20 cellular contexts compared by ENCODE assay signal in the genomic region with DNA sequence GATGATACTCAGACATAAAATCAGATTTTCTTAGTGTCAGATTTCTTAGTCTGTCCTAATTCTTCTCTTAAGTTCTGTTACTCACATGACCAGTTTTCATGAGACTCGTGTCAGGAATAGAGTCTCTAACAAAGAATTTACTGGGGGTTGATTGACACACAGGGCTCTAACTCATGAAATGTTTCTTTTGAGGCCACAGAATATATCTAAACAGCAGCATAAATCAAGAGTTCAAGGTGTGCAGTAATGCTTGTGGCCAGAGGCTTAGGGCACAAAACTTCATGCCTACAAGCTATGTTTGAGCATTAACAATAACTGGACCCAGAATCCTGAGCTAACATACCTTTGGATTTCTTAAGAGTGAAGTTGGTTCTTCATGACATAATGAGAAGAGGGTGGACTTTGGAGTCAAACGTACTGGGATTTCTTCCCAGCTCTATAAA.
DNase-seq lines count a peak whose midpoint lies in the region; ATAC-seq, FAIRE-seq and TF ChIP-seq lines count a peak whose summit lies in the region.
"Had no signal": no experiment of that assay in that cellular context is flagged by ENCODE, and none has a peak within 500 bp of the region (broad histone marks: within the 10 kb centered on the region; RNA-seq: fewer than 3 reads in every experiment).

No MANE protein-coding gene starts in this region.

- H3K4me1 Mint-ChIP-seq in Caco-2 (ENCODE audit: low read depth, unreplicated experiment) (peaks cover 9% of the 10 kb centered on the region), nephron (peaks cover 49% of the 10 kb centered on the region)

- peaks cover 21% of the 10 kb centered on the region for H3K4me1 ChIP-seq in Caco-2
- no peaks in the 10 kb centered on the region for H3K4me1 ChIP-seq in upper lobe of right lung
- H3K4me1 ChIP-seq: HAP-1 had no signal

- H3K27me3 ChIP-seq in Caco-2 (replicated peaks; ENCODE audit: control insufficient read depth, insufficient read depth, low read length): no peaks in the 10 kb centered on the region
- no peaks in the 10 kb centered on the region for H3K27me3 ChIP-seq in upper lobe of right lung

- POLR2A ChIA-PET in Caco-2 (lab: Charles Lee): no interaction called here

- no peak overlapping the region for H3K27ac ChIP-seq in upper lobe of right lung
- H3K27ac ChIP-seq: GM23248, HL-60, RWPE1 had no signal

- H3K4me3 Mint-ChIP-seq in Caco-2 (ENCODE audit: unreplicated experiment) (peak overlapping the region; percentile 32), nephron (no peak overlapping the region)
- H3K4me3 Mint-ChIP-seq: CD4-positive, alpha-beta T cell had no signal

- intact Hi-C loops in Caco-2 (cut with micrococcal nuclease; ENCODE audit: unreplicated experiment): loop anchor here (1.0 kb wide), 1 partner anchor 10 kb away; no protein-coding TSS in a partner anchor
- intact Hi-C loops in upper lobe of right lung (cut with DNase I): no loop called here

- FAIRE-seq in D721Med (lab: Jason Lieb, UNC): no peak
- FAIRE-seq: HTR-8/SVneo had no signal

- no peak overlapping the region for H3K4me3 ChIP-seq in Caco-2 (ENCODE audit: low read depth, low read length)
- no peak overlapping the region for H3K4me3 ChIP-seq in epithelial cell of proximal tubule (ENCODE audit: low read depth, low read length)
- H3K4me3 ChIP-seq in upper lobe of right lung: no peak overlapping the region
- H3K4me3 ChIP-seq: GM23248, HAP-1 had no signal

- H3K9me3 ChIP-seq in Caco-2 (no peaks in the 10 kb centered on the region), upper lobe of right lung (no peaks in the 10 kb centered on the region)
- H3K9me3 ChIP-seq: HAP-1 had no signal

- H3K36me3 ChIP-seq in Caco-2 (ENCODE audit: control insufficient read depth, insufficient read depth, low read length): no peaks in the 10 kb centered on the region
- no peaks in the 10 kb centered on the region for H3K36me3 ChIP-seq in upper lobe of right lung
- H3K36me3 ChIP-seq: HAP-1 had no signal

- H3K27ac Mint-ChIP-seq in Caco-2 (ENCODE audit: unreplicated experiment): no peak overlapping the region
- H3K27ac Mint-ChIP-seq in nephron: peak overlapping the region; percentile 61 to 89 (median 78)
- H3K27ac Mint-ChIP-seq: CD4-positive, alpha-beta T cell had no signal

- ATAC-seq in upper lobe of right lung: no peak

- DNase-seq in Caco-2 (peak; percentile 43 to 63), HT-29 (ENCODE audit: low spot score) (peak; percentile 58), epithelial cell of proximal tubule (ENCODE audit: low read depth) (peak; percentile 27), upper lobe of right lung (no peak), NCI-H2171 treated with DMSO at 0.1 percent for 48 hours (lab: John Stamatoyannopoulos, UW) (no peak), RKO (ENCODE audit: low spot score) (no peak), D721Med (ENCODE audit: insufficient read length, low spot score) (no peak)
- DNase-seq: CD4-positive, alpha-beta T cell; DMS79 treated with DMSO at 0.1 percent for 48 hours; GM23248; NCI-H1105 treated with DMSO at 0.1 percent for 48 hours; NCI-H1694; NCI-H2227 treated with DMSO at 0.1 percent for 48 hours; NCI-H510A treated with DMSO at 0.1 percent for 48 hours; NCI-H774 had no signal

- H3K36me3 Mint-ChIP-seq in Caco-2 (ENCODE audit: insufficient read depth, unreplicated experiment): peaks cover 6% of the 10 kb centered on the region
- no peaks in the 10 kb centered on the region for H3K36me3 Mint-ChIP-seq in nephron (ENCODE audit: low read depth)

- BruUV-seq in Caco-2 (replicated peaks; lab: Mats Ljungman, UMichigan): no TSS peak

- no peak for TF ChIP-seq CTCF in Caco-2 (IDR thresholded peaks at IDR 0.05; ENCODE audit: insufficient read depth in 1 of 2, low read depth in 1 of 2, low read length in 1 of 2, severe bottlenecking in 1 of 2, unreplicated experiment in 1 of 2)
- no peak for TF ChIP-seq CTCF in epithelial cell of proximal tubule (conservative IDR thresholded peaks at IDR 0.05; ENCODE audit: low read depth, low read length)
- TF ChIP-seq CTCF in nephron (IDR thresholded peaks at IDR 0.05; ENCODE audit: unreplicated experiment in 3 of 3): no peak
- no peak for TF ChIP-seq CTCF in upper lobe of right lung (IDR thresholded peaks at IDR 0.05)
- no peak for TF ChIP-seq CTCF in D721Med (IDR thresholded peaks at IDR 0.05; ENCODE audit: insufficient read depth, missing control alignments)

- no peaks in the 10 kb centered on the region for H3K27me3 Mint-ChIP-seq in Caco-2 (ENCODE audit: insufficient read depth, unreplicated experiment)
- H3K27me3 Mint-ChIP-seq in nephron (ENCODE audit: low read depth): no peaks in the 10 kb centered on the region
- H3K27me3 Mint-ChIP-seq: CD4-positive, alpha-beta T cell had no signal

- no peaks in the 10 kb centered on the region for H3K9me3 Mint-ChIP-seq in Caco-2 (ENCODE audit: unreplicated experiment)
- H3K9me3 Mint-ChIP-seq in nephron: no peaks in the 10 kb centered on the region

- CTCF ChIA-PET in Caco-2 (lab: Charles Lee): interaction anchor here (0.8 to 1.0 kb wide), 3 partner anchors 11 to 204 kb away, joined by 3 to 4 read pairs (median 3); no protein-coding TSS in a partner anchor

Comparison
In these comparisons a context has a peak if more than half of its experiments do, and no peak if none do; other contexts are left out.
1. DNase-seq: peak in Caco-2 (2 of 2), HT-29 (single experiment) and epithelial cell of proximal tubule (single experiment); none in upper lobe of right lung (single experiment), NCI-H2171 treated with DMSO at 0.1 percent for 48 hours (single experiment), RKO (single experiment) and D721Med (single experiment).